Comparison of ENCODE assay signal across 8 cellular contexts in the genomic region with DNA sequence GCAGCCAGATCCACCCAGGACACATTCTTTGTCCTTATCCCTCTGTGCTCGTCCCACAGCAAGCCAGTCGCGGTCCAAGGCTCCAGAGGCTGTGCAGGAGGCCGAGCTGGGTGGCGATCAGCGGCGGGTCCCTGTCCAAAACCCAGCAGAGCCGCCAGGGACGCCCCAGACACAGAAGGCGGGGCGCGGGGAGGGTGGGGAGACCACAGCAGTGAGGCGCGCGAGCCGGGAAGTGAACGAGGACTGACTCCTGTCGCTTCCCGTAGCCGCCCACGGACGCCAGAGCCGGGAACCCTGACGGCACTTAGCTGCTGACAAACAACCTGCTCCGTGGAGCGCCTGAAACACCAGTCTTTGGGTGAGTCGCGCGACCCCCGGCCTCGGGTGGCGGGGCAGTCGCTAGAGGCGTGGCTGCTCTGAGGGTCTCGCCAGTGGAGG. TPM values are rescaled to one million over a fixed set of nuclear protein-coding genes. Genes with fewer than 3 reads are reported as not detected.
A peak's percentile ranks its signal among the peaks of the same experiment; 100 is the strongest.
DNase-seq lines count a peak whose midpoint lies in the region; ATAC-seq and TF ChIP-seq lines count a peak whose summit lies in the region.

A gene (plus strand): TSS at position 279 of the 438 bp plus-strand sequence. CDS start 2,089 bp downstream, outside the sequence.

- peak; percentile 65 to 90 (median 84) for DNase-seq in CD8-positive, alpha-beta T cell
- DNase-seq in HPDE6-E6E7 (ENCODE audit: extremely low spot score): peak; percentile 53
- DNase-seq in RWPE1 (ENCODE audit: low spot score): peak; percentile 75
- DNase-seq in activated effector memory CD4-positive, alpha-beta T cell treated with Interleukin-2 at 50 U/mL for 16 hours: peak; percentile 79
- DNase-seq in fibroblast of the conjunctiva (ENCODE audit: low read depth): peak; percentile 63
- peak; percentile 81 to 87 for DNase-seq in stimulated activated naive CD8-positive, alpha-beta T cell treated with anti-CD3 and anti-CD28 coated beads, Interleukin-15, amount 100 ng/mL, for 72 hours

- H3K9me3 Mint-ChIP-seq in CD8-positive, alpha-beta T cell: no peaks in the 10 kb centered on the region
- no peaks in the 10 kb centered on the region for H3K9me3 Mint-ChIP-seq in stimulated activated naive CD8-positive, alpha-beta T cell treated with anti-CD3 and anti-CD28 coated beads, Interleukin-15, amount 100 ng/mL, for 72 hours

- no peak for TF ChIP-seq EP300 in neural cell (conservative IDR thresholded peaks at IDR 0.05; ENCODE audit: poor library complexity, severe bottlenecking)

- peak within 1 kb of the TSS; percentile 93 for H3K27ac Mint-ChIP-seq in CD8-positive, alpha-beta T cell
- H3K27ac Mint-ChIP-seq in stimulated activated naive CD8-positive, alpha-beta T cell treated with anti-CD3 and anti-CD28 coated beads, Interleukin-15, amount 100 ng/mL, for 72 hours: peak within 1 kb of the TSS; percentile 94 to 100

- H3K27ac ChIP-seq in CD8-positive, alpha-beta T cell (ENCODE audit: low read depth, low read length): peak within 1 kb of the TSS; percentile 84
- H3K27ac ChIP-seq in RWPE1 (peak within 1 kb of the TSS; percentile 79), neural cell (ENCODE audit: low read length) (no peak within 1 kb of the TSS)

- peaks cover 24% of the 10 kb centered on the region for H3K36me3 Mint-ChIP-seq in CD8-positive, alpha-beta T cell

- H3K4me1 ChIP-seq in CD8-positive, alpha-beta T cell (ENCODE audit: insufficient read depth, low read length): peaks cover 11% of the 10 kb centered on the region

- intact Hi-C loops in CD8-positive, alpha-beta T cell (cut with DNase I, micrococcal nuclease): loop anchor here (1.0 to 10.0 kb wide), 8 partner anchors 81 to 1019 kb away; a partner anchor contains a TSS

- peak; percentile 80 for ATAC-seq in CD8-positive, alpha-beta T cell
- ATAC-seq in GM19467 (IDR thresholded peaks at IDR 0.05; ENCODE audit: unreplicated experiment): peak; percentile 47
- peak; percentile 89 for ATAC-seq in stimulated activated naive CD8-positive, alpha-beta T cell treated with anti-CD3 and anti-CD28 coated beads, Interleukin-15, amount 100 ng/mL, for 72 hours

- H3F3A ChIP-seq in neural cell (ENCODE audit: insufficient read depth, low read length, poor library complexity, severe bottlenecking): no peaks in the 10 kb centered on the region

- H3K9me2 ChIP-seq in neural cell (ENCODE audit: insufficient read depth, low read length): no peaks in the 10 kb centered on the region

- peak within 1 kb of the TSS; percentile 78 for H3K4me3 ChIP-seq in CD8-positive, alpha-beta T cell (ENCODE audit: low read depth, low read length)
- H3K4me3 ChIP-seq in neural cell (ENCODE audit: low read length): peak within 1 kb of the TSS; percentile 64

- H4K20me1 ChIP-seq in neural cell (ENCODE audit: insufficient read depth): no peaks in the 10 kb centered on the region

- peak within 1 kb of the TSS; percentile 92 for H3K4me3 Mint-ChIP-seq in CD8-positive, alpha-beta T cell
- peak within 1 kb of the TSS; percentile 93 to 99 for H3K4me3 Mint-ChIP-seq in stimulated activated naive CD8-positive, alpha-beta T cell treated with anti-CD3 and anti-CD28 coated beads, Interleukin-15, amount 100 ng/mL, for 72 hours

- peaks cover 3% of the 10 kb centered on the region for H3K27me3 Mint-ChIP-seq in CD8-positive, alpha-beta T cell (ENCODE audit: low read depth)
- H3K27me3 Mint-ChIP-seq in stimulated activated naive CD8-positive, alpha-beta T cell treated with anti-CD3 and anti-CD28 coated beads, Interleukin-15, amount 100 ng/mL, for 72 hours: no peaks in the 10 kb centered on the region

- H3K79me2 ChIP-seq in neural cell (replicated peaks; ENCODE audit: insufficient read depth, low read length): no peaks in the 10 kb centered on the region

- peak within 1 kb of the TSS; percentile 3 for H3K4me2 ChIP-seq in neural cell (ENCODE audit: low read length)

- no peaks in the 10 kb centered on the region for H3K9me3 ChIP-seq in CD8-positive, alpha-beta T cell (ENCODE audit: low read length)
- H3K9me3 ChIP-seq in neural cell (ENCODE audit: low read length): no peaks in the 10 kb centered on the region

- POLR2A ChIA-PET in CD8-positive, alpha-beta T cell (lab: Charles Lee): interaction anchor here (1.1 to 1.7 kb wide), 2 partner anchors 242 to 381 kb away, joined by 5 read pairs; a partner anchor contains a TSS
- POLR2A ChIA-PET in RWPE1 (lab: Yijun Ruan, JAX; ENCODE audit: low non-redundant PET): no interaction called here

- no peak for TF ChIP-seq RAD21 in neural cell (conservative IDR thresholded peaks at IDR 0.05)

- peaks cover 32% of the 10 kb centered on the region for H3K4me1 Mint-ChIP-seq in CD8-positive, alpha-beta T cell (ENCODE audit: low read depth)
- peaks cover 17% of the 10 kb centered on the region for H3K4me1 Mint-ChIP-seq in stimulated activated naive CD8-positive, alpha-beta T cell treated with anti-CD3 and anti-CD28 coated beads, Interleukin-15, amount 100 ng/mL, for 72 hours

- H3K36me3 ChIP-seq in CD8-positive, alpha-beta T cell (ENCODE audit: insufficient read depth, low read length): peaks cover 7% of the 10 kb centered on the region
- no peaks in the 10 kb centered on the region for H3K36me3 ChIP-seq in neural cell (ENCODE audit: insufficient read depth, low read length)

- no peak within 1 kb of the TSS for H2AFZ ChIP-seq in neural cell (ENCODE audit: low read depth, low read length)

- H3K9ac ChIP-seq in neural cell (ENCODE audit: low read length): no peak within 1 kb of the TSS

- no peaks in the 10 kb centered on the region for H3K27me3 ChIP-seq in CD8-positive, alpha-beta T cell (ENCODE audit: insufficient read depth, low read length)
- peaks cover 16% of the 10 kb centered on the region for H3K27me3 ChIP-seq in neural cell (ENCODE audit: insufficient read depth, low read depth, low read length)

- no peak for TF ChIP-seq CTCF in CD8-positive, alpha-beta T cell (IDR thresholded peaks at IDR 0.05)
- no peak for TF ChIP-seq CTCF in RWPE1 (conservative IDR thresholded peaks at IDR 0.05; ENCODE audit: low read depth)
- no peak for TF ChIP-seq CTCF in neural cell (IDR thresholded peaks at IDR 0.05; ENCODE audit: poor library complexity, severe bottlenecking)

- CTCF ChIA-PET in CD8-positive, alpha-beta T cell (lab: Charles Lee): interaction anchor here (1.0 kb wide), 1 partner anchor 415 kb away, joined by 3 read pairs; no protein-coding TSS in a partner anchor
- CTCF ChIA-PET in RWPE1 (lab: Yijun Ruan, JAX): interaction anchor here (0.6 kb wide), 1 partner anchor 1041 kb away, joined by 3 read pairs; no protein-coding TSS in a partner anchor

TF ChIP-seq in neural cell, 6 proteins besides CTCF, POLR2A, EP300 and RAD21:
- TF ChIP-seq POLR2AphosphoS5 (IDR thresholded peaks at IDR 0.05): no peak
- TF ChIP-seq, protein P1, sequence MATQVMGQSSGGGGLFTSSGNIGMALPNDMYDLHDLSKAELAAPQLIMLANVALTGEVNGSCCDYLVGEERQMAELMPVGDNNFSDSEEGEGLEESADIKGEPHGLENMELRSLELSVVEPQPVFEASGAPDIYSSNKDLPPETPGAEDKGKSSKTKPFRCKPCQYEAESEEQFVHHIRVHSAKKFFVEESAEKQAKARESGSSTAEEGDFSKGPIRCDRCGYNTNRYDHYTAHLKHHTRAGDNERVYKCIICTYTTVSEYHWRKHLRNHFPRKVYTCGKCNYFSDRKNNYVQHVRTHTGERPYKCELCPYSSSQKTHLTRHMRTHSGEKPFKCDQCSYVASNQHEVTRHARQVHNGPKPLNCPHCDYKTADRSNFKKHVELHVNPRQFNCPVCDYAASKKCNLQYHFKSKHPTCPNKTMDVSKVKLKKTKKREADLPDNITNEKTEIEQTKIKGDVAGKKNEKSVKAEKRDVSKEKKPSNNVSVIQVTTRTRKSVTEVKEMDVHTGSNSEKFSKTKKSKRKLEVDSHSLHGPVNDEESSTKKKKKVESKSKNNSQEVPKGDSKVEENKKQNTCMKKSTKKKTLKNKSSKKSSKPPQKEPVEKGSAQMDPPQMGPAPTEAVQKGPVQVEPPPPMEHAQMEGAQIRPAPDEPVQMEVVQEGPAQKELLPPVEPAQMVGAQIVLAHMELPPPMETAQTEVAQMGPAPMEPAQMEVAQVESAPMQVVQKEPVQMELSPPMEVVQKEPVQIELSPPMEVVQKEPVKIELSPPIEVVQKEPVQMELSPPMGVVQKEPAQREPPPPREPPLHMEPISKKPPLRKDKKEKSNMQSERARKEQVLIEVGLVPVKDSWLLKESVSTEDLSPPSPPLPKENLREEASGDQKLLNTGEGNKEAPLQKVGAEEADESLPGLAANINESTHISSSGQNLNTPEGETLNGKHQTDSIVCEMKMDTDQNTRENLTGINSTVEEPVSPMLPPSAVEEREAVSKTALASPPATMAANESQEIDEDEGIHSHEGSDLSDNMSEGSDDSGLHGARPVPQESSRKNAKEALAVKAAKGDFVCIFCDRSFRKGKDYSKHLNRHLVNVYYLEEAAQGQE (IDR thresholded peaks at IDR 0.05; ENCODE audit: borderline replicate concordance): no peak
- no peak for TF ChIP-seq EZH2 (IDR thresholded peaks at IDR 0.05; ENCODE audit: borderline replicate concordance, insufficient read depth, low read length, poor library complexity, severe bottlenecking)
- TF ChIP-seq MXI1 (conservative IDR thresholded peaks at IDR 0.05; ENCODE audit: poor library complexity, severe bottlenecking): no peak
- TF ChIP-seq SMC3 (conservative IDR thresholded peaks at IDR 0.05; ENCODE audit: poor library complexity): no peak
- no peak for TF ChIP-seq TAF1 (IDR thresholded peaks at IDR 0.05; ENCODE audit: low read depth)

RNA-seq across cellular contexts. Expression of the gene that starts here (rescaled TPM):
- 100 to 1,000 TPM; 118 to 125 TPM for total RNA-seq in CD8-positive, alpha-beta T cell
- 1.0 and 4.9 TPM in 2 replicates for polyA plus RNA-seq in neural cell
- polyA minus RNA-seq in neural cell: 3.2 and 3.4 TPM in 2 replicates
